Comparison of ENCODE assay signal across 1 cellular context in the genomic region with DNA sequence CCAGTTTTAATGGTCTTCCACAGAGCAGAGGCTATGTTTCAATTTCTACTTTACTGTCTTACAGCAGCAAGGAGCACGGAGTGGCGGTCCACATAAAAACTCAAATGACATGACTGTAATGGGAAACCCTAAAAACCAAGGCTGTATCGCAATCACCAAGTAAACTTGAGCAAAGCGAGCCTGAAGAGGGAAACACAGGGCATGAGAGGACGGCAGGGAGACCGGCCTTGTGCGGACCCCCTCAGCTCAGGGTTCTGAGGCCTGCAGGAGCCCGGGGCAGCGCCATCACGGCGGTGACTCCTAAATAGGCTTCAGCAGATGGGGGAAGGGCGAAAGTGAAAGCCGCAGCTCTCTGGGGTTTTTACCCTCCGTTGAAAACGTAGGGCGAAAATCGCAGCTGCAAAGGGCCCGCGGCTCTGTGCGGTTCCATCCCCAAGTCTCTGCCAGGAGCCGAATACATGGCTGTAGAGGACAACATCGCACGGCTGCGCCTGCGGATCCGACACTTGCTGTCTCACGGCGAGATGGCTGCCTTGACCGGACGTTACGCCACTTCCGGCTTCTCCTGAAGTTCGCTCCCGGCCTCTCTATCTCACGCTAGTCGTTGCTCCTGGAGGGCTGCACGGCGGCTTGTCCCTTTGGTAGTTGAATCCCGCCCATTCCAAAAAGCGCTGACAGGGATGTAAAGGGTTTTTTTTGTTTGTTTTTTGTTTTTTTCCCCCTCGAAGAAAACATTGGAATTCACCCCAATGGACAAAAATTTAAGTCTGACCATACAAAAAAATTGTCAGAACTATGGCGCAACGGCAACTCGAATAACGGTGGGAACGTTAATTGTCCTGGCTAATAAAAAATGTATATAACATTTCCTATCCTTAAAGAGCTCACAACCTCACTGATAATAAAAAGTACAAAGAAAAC.
TF ChIP-seq lines count a peak whose summit lies in the region.

PSMB1 (minus strand) TSS at position 543 of the 921 bp plus-strand sequence; CDS start at position 478, 65 bp downstream.

TF ChIP-seq in K562, 482 proteins besides CTCF, POLR2A, EP300 and RAD21 (continued from another document and continues in another):
- TF ChIP-seq ETV1 (tag; conservative IDR thresholded peaks at IDR 0.05; ENCODE audit: low read depth) (peak; percentile 92), BACH1 (tag; IDR thresholded peaks at IDR 0.05) (0 out of 2 replicates have a peak, but pooled peaks have one; percentile 4), ZNF407 (IDR thresholded peaks at IDR 0.05; ENCODE audit: low read depth) (no peak), STAT5B (CRISPR knock-in tag; IDR thresholded peaks at IDR 0.05) (no peak), AFF4 (CRISPR knock-in tag; IDR thresholded peaks at IDR 0.05) (peak; percentile 81), LARP7 (IDR thresholded peaks at IDR 0.05) (peak; percentile 64; the same call in 1 of the 2 replicates), ZNF280A (IDR thresholded peaks at IDR 0.05; ENCODE audit: low read depth, partially characterized antibody) (no peak), ZKSCAN8 (CRISPR knock-in tag; IDR thresholded peaks at IDR 0.05) (no peak), ZBTB40 (IDR thresholded peaks at IDR 0.05) (peak; percentile 96), ZBTB40 (CRISPR knock-in tag; IDR thresholded peaks at IDR 0.05) (no peak), FOS (IDR thresholded peaks at IDR 0.05; ENCODE audit: extremely low read depth, insufficient read length) (no peak), SMARCE1 (IDR thresholded peaks at IDR 0.05) (peak; percentile 50; the same call in 1 of the 2 replicates), GTF2F1 (IDR thresholded peaks at IDR 0.05; ENCODE audit: low read depth, low read length) (peak; percentile 85; the same call in 1 of the 2 replicates), TBL1XR1 (IDR thresholded peaks at IDR 0.05; ENCODE audit: low read length in 2 of 2) (peak in 1 of 2 experiments; percentile 83; a peak in 2 of 4 replicates), RB1 (IDR thresholded peaks at IDR 0.05; ENCODE audit: low read depth) (peak; percentile 89), ZNF436 (CRISPR knock-in tag; IDR thresholded peaks at IDR 0.05) (no peak), THRAP3 (IDR thresholded peaks at IDR 0.05; ENCODE audit: borderline replicate concordance) (peak; percentile 23; the same call in 1 of the 2 replicates), HMG20B (CRISPR knock-in tag; IDR thresholded peaks at IDR 0.05) (no peak), ZNF76 (CRISPR knock-in tag; IDR thresholded peaks at IDR 0.05; ENCODE audit: borderline replicate concordance) (no peak), MLLT1 (IDR thresholded peaks at IDR 0.05) (peak; percentile 45 to 85; a peak in 2 of 4 replicates), ZNF717 (CRISPR knock-in tag; IDR thresholded peaks at IDR 0.05) (no peak)
- TF ChIP-seq, protein P1, sequence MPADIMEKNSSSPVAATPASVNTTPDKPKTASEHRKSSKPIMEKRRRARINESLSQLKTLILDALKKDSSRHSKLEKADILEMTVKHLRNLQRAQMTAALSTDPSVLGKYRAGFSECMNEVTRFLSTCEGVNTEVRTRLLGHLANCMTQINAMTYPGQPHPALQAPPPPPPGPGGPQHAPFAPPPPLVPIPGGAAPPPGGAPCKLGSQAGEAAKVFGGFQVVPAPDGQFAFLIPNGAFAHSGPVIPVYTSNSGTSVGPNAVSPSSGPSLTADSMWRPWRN (IDR thresholded peaks at IDR 0.05; ENCODE audit: low read depth), result no peak
